Comparison of ENCODE assay signal across 8 cellular contexts in genomic region chr9:127388037-127388855, GRCh38. TPM values are rescaled to one million over a fixed set of nuclear protein-coding genes. Genes with fewer than 3 reads are reported as not detected.
DNase-seq lines count a peak whose midpoint lies in the region; ATAC-seq, FAIRE-seq and TF ChIP-seq lines count a peak whose summit lies in the region.

No MANE protein-coding gene starts in this region.

- H2AK5ac ChIP-seq in H1 (ENCODE audit: low read depth, low read length) = no peak overlapping the region

- no peaks in the 10 kb centered on the region for H3K79me1 ChIP-seq in H1 (ENCODE audit: low read depth, low read length)

- no peak for FAIRE-seq in H1 (lab: Jason Lieb, UNC)

- H3K4ac ChIP-seq in H1 (replicated peaks; ENCODE audit: insufficient read length, low read depth, low read length) = no peak overlapping the region

- no peaks in the 10 kb centered on the region for H3K9me3 Mint-ChIP-seq in CD4-positive, CD25-positive, alpha-beta regulatory T cell
- no peaks in the 10 kb centered on the region for H3K9me3 Mint-ChIP-seq in type B pancreatic cell

- H2BK20ac ChIP-seq in H1 (ENCODE audit: low read length) = no peak overlapping the region

- no peaks in the 10 kb centered on the region for H4K20me1 ChIP-seq in H1 (replicated peaks in 1 of 2; ENCODE audit: control insufficient read depth in 1 of 2, insufficient read depth in 2 of 2, low read length in 2 of 2)
- no peaks in the 10 kb centered on the region for H4K20me1 ChIP-seq in osteoblast (ENCODE audit: insufficient read depth, low read length)

- no peak overlapping the region for H3K56ac ChIP-seq in H1 (replicated peaks; ENCODE audit: insufficient read length, low read depth, low read length)

- H4K91ac ChIP-seq in H1 (replicated peaks; ENCODE audit: insufficient read length, low read length) = no peak overlapping the region

- H3K4me3 Mint-ChIP-seq in CD4-positive, CD25-positive, alpha-beta regulatory T cell = peak overlapping the region in 3 of 4 donors; percentile 12 to 60 (median 14)
- H3K4me3 Mint-ChIP-seq in type B pancreatic cell = peak overlapping the region; percentile 32

- H3K27me3 ChIP-seq in CD4-positive, CD25-positive, alpha-beta regulatory T cell (ENCODE audit: control insufficient read depth, insufficient read depth, low read length) = peaks cover 42% of the 10 kb centered on the region
- H3K27me3 ChIP-seq in H1 (replicated peaks in 1 of 4; ENCODE audit: control insufficient read depth in 3 of 4, extremely low read depth in 1 of 4, insufficient read depth in 3 of 4, low read length in 3 of 4) (no peaks in the 10 kb centered on the region; a peak in 1 of 7 replicates), osteoblast (ENCODE audit: insufficient read depth, low read length) (peaks cover 54% of the 10 kb centered on the region)

- peaks cover 11 to 34% (median 15%) of the 10 kb centered on the region in 4 donors for H3K4me1 Mint-ChIP-seq in CD4-positive, CD25-positive, alpha-beta regulatory T cell
- peaks cover 34% of the 10 kb centered on the region for H3K4me1 Mint-ChIP-seq in type B pancreatic cell (ENCODE audit: unreplicated experiment)

- no peak overlapping the region for H3K18ac ChIP-seq in H1 (ENCODE audit: extremely low read depth, low read length)

- peaks cover 19% of the 10 kb centered on the region for H3K4me1 ChIP-seq in CD4-positive, CD25-positive, alpha-beta regulatory T cell (ENCODE audit: control insufficient read depth, insufficient read depth, low read length, poor library complexity, severe bottlenecking)
- H3K4me1 ChIP-seq in H1 (replicated peaks in 1 of 4; ENCODE audit: control insufficient read depth in 3 of 4, insufficient read depth in 4 of 4, low read length in 3 of 4) (peaks cover 0 to 2% (median 0%) of the 10 kb centered on the region in 4 experiments; a peak in 1 of 7 replicates), osteoblast (ENCODE audit: insufficient read depth, low read length) (peaks cover 11% of the 10 kb centered on the region)

- H3K9me3 ChIP-seq in CD4-positive, CD25-positive, alpha-beta regulatory T cell (ENCODE audit: control insufficient read depth in 2 of 2, low read length in 2 of 2) = no peaks in the 10 kb centered on the region
- H3K9me3 ChIP-seq in H1 (ENCODE audit: insufficient read depth in 2 of 2, low read depth in 1 of 2, low read length in 1 of 2) = no peaks in the 10 kb centered on the region
- H3K9me3 ChIP-seq in osteoblast (ENCODE audit: low read depth, low read length) = no peaks in the 10 kb centered on the region

- no peak overlapping the region for H2BK12ac ChIP-seq in H1 (ENCODE audit: low read depth, low read length)

- WGBS in H1 (ENCODE audit: extremely low coverage in 1 of 2, insufficient coverage in 1 of 2, insufficient read length in 1 of 2, insufficient replicate concordance in 2 of 2, low coverage in 1 of 2, low lambda C conversion rate in 2 of 2, missing lambda C conversion rate in 1 of 2), 2 experiments = 77% methylated on average over 9 of the region's 10 CpGs; no CpG with 5 or more reads in 1 of the 2 experiments

- H2AFZ ChIP-seq in H1 (ENCODE audit: low read length) = no peak overlapping the region
- no peak overlapping the region for H2AFZ ChIP-seq in osteoblast (ENCODE audit: low read length)

- no peak for TF ChIP-seq EP300 in H1 (IDR thresholded peaks at IDR 0.05; ENCODE audit: borderline replicate concordance in 1 of 2, low read depth in 2 of 2, low read length in 2 of 2)

- H3K27ac Mint-ChIP-seq in CD4-positive, CD25-positive, alpha-beta regulatory T cell = peak overlapping the region in 2 of 3 donors; percentile 9 to 18
- H3K27ac Mint-ChIP-seq in type B pancreatic cell = peak overlapping the region; percentile 89

- H3K4me2 ChIP-seq in H1 (ENCODE audit: insufficient read depth in 1 of 2, low read depth in 2 of 2, low read length in 2 of 2) (no peak overlapping the region), osteoblast (ENCODE audit: insufficient read depth, low read length) (peak overlapping the region; percentile 66)

- no peak for TF ChIP-seq POLR2A in H1 (IDR thresholded peaks at IDR 0.05; ENCODE audit: control extremely low read depth in 1 of 2, low read depth in 2 of 2, low read length in 2 of 2)

- no peak overlapping the region for H2BK5ac ChIP-seq in H1 (ENCODE audit: low read depth, low read length)

- peak; percentile 94 to 97 for ATAC-seq in CD4-positive, CD25-positive, alpha-beta regulatory T cell (ENCODE audit: low read depth in 2 of 2)
- peak; percentile 75 for ATAC-seq in GM21576 (IDR thresholded peaks at IDR 0.05; ENCODE audit: unreplicated experiment)

- POLR2A ChIA-PET in H1 (lab: Charles Lee; ENCODE audit: partially characterized antibody) = interaction anchor here (0.9 to 2.0 kb wide), 3 partner anchors 11 to 28 kb away, joined by 3 to 6 read pairs (median 6); no protein-coding TSS in a partner anchor

- H3K4me3 ChIP-seq in CD4-positive, CD25-positive, alpha-beta regulatory T cell (ENCODE audit: low read depth, low read length) = peak overlapping the region; percentile 61
- no peak overlapping the region for H3K4me3 ChIP-seq in H1 (ENCODE audit: extremely low read depth in 1 of 4, insufficient read depth in 2 of 4, low read depth in 3 of 4, low read length in 4 of 4)
- H3K4me3 ChIP-seq in osteoblast (ENCODE audit: insufficient read depth, low read length) = no peak overlapping the region

- no peak overlapping the region for H3K14ac ChIP-seq in H1 (ENCODE audit: insufficient read length)

- H3K79me2 ChIP-seq in H1 (ENCODE audit: control insufficient read depth in 1 of 2, insufficient read depth in 2 of 2, low read length in 2 of 2) (no peaks in the 10 kb centered on the region), osteoblast (ENCODE audit: insufficient read depth, low read length) (no peaks in the 10 kb centered on the region)

- no peak overlapping the region for H2BK120ac ChIP-seq in H1 (replicated peaks; ENCODE audit: low read depth, low read length)

- no peak for TF ChIP-seq CTCF in H1 (IDR thresholded peaks at IDR 0.05; ENCODE audit: control extremely low read depth in 1 of 3, insufficient read depth in 1 of 3, low read depth in 1 of 3, low read length in 3 of 3)
- no peak for TF ChIP-seq CTCF in osteoblast (IDR thresholded peaks at IDR 0.05; ENCODE audit: extremely low read depth, low read depth, low read length)
- TF ChIP-seq CTCF in type B pancreatic cell (conservative IDR thresholded peaks at IDR 0.05) = no peak

- H4K8ac ChIP-seq in H1 (ENCODE audit: extremely low read depth, insufficient read depth, low read length) = no peak overlapping the region

- no peak overlapping the region for H3K27ac ChIP-seq in CD4-positive, CD25-positive, alpha-beta regulatory T cell (ENCODE audit: insufficient read depth, low read length, poor library complexity, severe bottlenecking)
- H3K27ac ChIP-seq in H1 (ENCODE audit: low read depth, low read length) (no peak overlapping the region), osteoblast (ENCODE audit: low read depth, low read length) (peak overlapping the region; percentile 35)

- no peaks in the 10 kb centered on the region for H3K36me3 Mint-ChIP-seq in CD4-positive, CD25-positive, alpha-beta regulatory T cell
- no peaks in the 10 kb centered on the region for H3K36me3 Mint-ChIP-seq in type B pancreatic cell

- no peaks in the 10 kb centered on the region for H3K36me3 ChIP-seq in CD4-positive, CD25-positive, alpha-beta regulatory T cell (ENCODE audit: control insufficient read depth, insufficient read depth, low read length)
- H3K36me3 ChIP-seq in H1 (ENCODE audit: control insufficient read depth in 2 of 4, insufficient read depth in 4 of 4, low read length in 3 of 4) = no peaks in the 10 kb centered on the region
- no peaks in the 10 kb centered on the region for H3K36me3 ChIP-seq in osteoblast (ENCODE audit: insufficient read depth, low read length)

- no peak overlapping the region for H4K5ac ChIP-seq in H1 (ENCODE audit: insufficient read length, low read depth, low read length)

- peaks cover 70% of the 10 kb centered on the region for H3K27me3 Mint-ChIP-seq in CD4-positive, CD25-positive, alpha-beta regulatory T cell
- H3K27me3 Mint-ChIP-seq in type B pancreatic cell = no peaks in the 10 kb centered on the region

- TF ChIP-seq RAD21 in H1 (IDR thresholded peaks at IDR 0.05 in 1 of 2, conservative IDR thresholded peaks at IDR 0.05 in 1 of 2; ENCODE audit: low read depth in 2 of 2, low read length in 2 of 2) = no peak

- no peak overlapping the region for H3K9ac ChIP-seq in H1 (replicated peaks in 1 of 4; ENCODE audit: extremely low read depth in 1 of 4, low read depth in 3 of 4, low read length in 3 of 4)

- peak; percentile 75 to 85 (median 81) for DNase-seq in CD4-positive, CD25-positive, alpha-beta regulatory T cell
- peak; percentile 85 for DNase-seq in KBM-7
- DNase-seq in activated CD4-positive, alpha-beta T cell treated with anti-CD3 and anti-CD28 coated beads, Interleukin-2, amount 50 U/mL, for 4 hours = peak; percentile 81 to 85
- DNase-seq in H1 (ENCODE audit: low read depth in 1 of 2, low spot score in 2 of 2) = no peak
- peak; percentile 87 for DNase-seq in osteoblast (ENCODE audit: insufficient read length, low spot score, missing footprints)
- no peak for DNase-seq in type B pancreatic cell (ENCODE audit: extremely low spot score, unreplicated experiment)
- no peak for DNase-seq in NCI-H524 (lab: John Stamatoyannopoulos, UW)

- no peak overlapping the region for H2BK15ac ChIP-seq in H1 (ENCODE audit: low read length)

- in situ Hi-C loops in KBM-7 (cut with MboI; ENCODE audit: low pct_unique_long_range_greater_than_20kb, low sequenced_read_pairs) = no loop called here

- CTCF ChIA-PET in H1 (lab: Charles Lee; ENCODE audit: partially characterized antibody) = interaction anchor here (0.6 to 1.4 kb wide), 6 partner anchors 14 to 456 kb away, joined by 3 to 5 read pairs (median 4); no protein-coding TSS in a partner anchor

- no peak overlapping the region for H3K23ac ChIP-seq in H1 (ENCODE audit: insufficient read length)

- no peaks in the 10 kb centered on the region for H3K23me2 ChIP-seq in H1 (ENCODE audit: low read depth, low read length)

RNA-seq across cellular contexts. Expression of gene SLC2A8, which starts 8.7 kb away (rescaled TPM):
- 15.6 TPM for total RNA-seq in CD4-positive, CD25-positive, alpha-beta regulatory T cell
- 10 to 100 TPM in 2 of 4 donors, 1 to 10 TPM in 2; 5.5 to 14.7 (median 8.0) TPM for polyA plus RNA-seq in CD4-positive, CD25-positive, alpha-beta regulatory T cell
- total RNA-seq in H1 (2021; fragmentation: NEBNext Ultra II Directional; extraction: Animal tissue kit (Norgen Biotek cat#: 25700)) = 24.6 and 25.6 TPM in 2 replicates
- polyA plus RNA-seq in H1 (2011; rRNA removed) = 30.9 and 36.4 TPM in 2 replicates
- polyA plus RNA-seq in H1 (2011; cell fraction: cytosol; rRNA removed) = 21.7 TPM
- 65.2 TPM for polyA plus RNA-seq in H1 (2011; cell fraction: nucleus; rRNA removed)
- 13.3 to 27.8 TPM (median 23.7 TPM) in 4 replicates for polyA plus RNA-seq in H1 (2012, experiment 1 of 2)
- polyA plus RNA-seq in H1 (2012, experiment 2 of 2) = 25.4 TPM
- 24.7 TPM for polyA plus RNA-seq in H1 (2013, experiment 1 of 2)
- 24.9 TPM for polyA plus RNA-seq in H1 (2013, experiment 2 of 2)
- 18.3 and 19.1 TPM in 2 replicates for polyA minus RNA-seq in H1 (2011; rRNA and poly(A)+ RNA removed)
- 19.2 TPM for polyA minus RNA-seq in H1 (2011; cell fraction: cytosol; rRNA and poly(A)+ RNA removed)
- 24.4 TPM for polyA minus RNA-seq in H1 (2011; cell fraction: nucleus; rRNA and poly(A)+ RNA removed)
- total RNA-seq in osteoblast (5.4 and 6.8 TPM in 2 replicates), type B pancreatic cell (ENCODE audit: low replicate concordance) (40.2 and 53.1 TPM in 2 replicates)

RNA-seq across cellular contexts. Expression of gene ZNF79, which starts 35.9 kb away (rescaled TPM):
- total RNA-seq in CD4-positive, CD25-positive, alpha-beta regulatory T cell = 9.0 TPM
- polyA plus RNA-seq in CD4-positive, CD25-positive, alpha-beta regulatory T cell = 1 to 10 TPM; 3.4 to 7.8 (median 6.7) TPM
- 7.4 and 7.6 TPM in 2 replicates for total RNA-seq in H1 (2021; fragmentation: NEBNext Ultra II Directional; extraction: Animal tissue kit (Norgen Biotek cat#: 25700))
- 2.4 and 2.7 TPM in 2 replicates for polyA plus RNA-seq in H1 (2011; rRNA removed)
- 3.0 TPM for polyA plus RNA-seq in H1 (2011; cell fraction: cytosol; rRNA removed)
- polyA plus RNA-seq in H1 (2011; cell fraction: nucleus; rRNA removed) = 4.6 TPM
- polyA plus RNA-seq in H1 (2012, experiment 1 of 2) = 3.8 to 4.6 TPM (median 4.2 TPM) in 4 replicates
- polyA plus RNA-seq in H1 (2012, experiment 2 of 2) = 0.77 TPM
- polyA plus RNA-seq in H1 (2013, experiment 1 of 2) = 1.8 TPM
- 2.0 TPM for polyA plus RNA-seq in H1 (2013, experiment 2 of 2)
- 20.6 and 21.1 TPM in 2 replicates for polyA minus RNA-seq in H1 (2011; rRNA and poly(A)+ RNA removed)
- 6.9 TPM for polyA minus RNA-seq in H1 (2011; cell fraction: cytosol; rRNA and poly(A)+ RNA removed)
- polyA minus RNA-seq in H1 (2011; cell fraction: nucleus; rRNA and poly(A)+ RNA removed) = 18.3 TPM
- 11.9 and 13.3 TPM in 2 replicates for total RNA-seq in osteoblast
- 14.1 and 18.7 TPM in 2 replicates for total RNA-seq in type B pancreatic cell (ENCODE audit: low replicate concordance)

Comparison
In these comparisons a context has a peak if more than half of its experiments do, and no peak if none do; other contexts are left out.
1. DNase-seq: peak in CD4-positive, CD25-positive, alpha-beta regulatory T cell (3 of 3), KBM-7 (single experiment), activated CD4-positive, alpha-beta T cell treated with anti-CD3 and anti-CD28 coated beads, Interleukin-2, amount 50 U/mL, for 4 hours (2 of 2) and osteoblast (single experiment); none in H1 (0 of 2), type B pancreatic cell (single experiment) and NCI-H524 (0 of 2).